In the genomic region with DNA sequence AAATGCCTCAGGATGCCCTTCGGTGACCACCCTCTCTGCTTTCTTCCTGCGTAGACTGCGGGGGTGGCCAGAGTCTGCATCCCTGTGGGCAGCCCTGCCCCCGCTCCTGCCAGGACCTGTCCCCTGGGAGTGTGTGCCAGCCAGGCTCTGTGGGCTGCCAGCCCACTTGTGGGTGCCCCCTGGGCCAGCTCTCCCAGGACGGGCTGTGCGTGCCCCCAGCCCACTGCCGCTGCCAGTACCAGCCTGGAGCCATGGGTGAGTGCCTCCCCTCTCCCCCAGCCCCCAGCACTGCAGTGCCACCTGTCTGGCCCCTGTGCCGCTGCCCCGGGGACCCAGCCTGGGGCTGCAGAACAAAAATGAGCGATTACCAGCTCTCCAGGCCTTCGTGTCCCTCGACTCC, we compare ENCODE assay signal across 1 cellular context.
TF ChIP-seq lines count a peak whose summit lies in the region.

No MANE protein-coding gene starts in this region.

TF ChIP-seq in H1, 55 proteins besides CTCF, POLR2A, EP300 and RAD21:
- TF ChIP-seq ATF2 (IDR thresholded peaks at IDR 0.05; ENCODE audit: low read length) (no peak), TAF7 (optimal IDR thresholded peaks at IDR 0.05; ENCODE audit: borderline replicate concordance, low read depth, low read length) (no peak), TCF12 (IDR thresholded peaks at IDR 0.05; ENCODE audit: low read depth, low read length) (no peak), SRF (IDR thresholded peaks at IDR 0.05; ENCODE audit: low read depth, low read length) (no peak), ZNF274 (IDR thresholded peaks at IDR 0.05; ENCODE audit: borderline replicate concordance, extremely low read depth, low read length) (no peak), RNF2 (IDR thresholded peaks at IDR 0.05; ENCODE audit: borderline replicate concordance, low read depth, low read length, missing control alignments, poor library complexity, severe bottlenecking) (no peak), EGR1 (IDR thresholded peaks at IDR 0.05; ENCODE audit: borderline replicate concordance, low read depth, low read length) (no peak)
- TF ChIP-seq, protein P1, sequence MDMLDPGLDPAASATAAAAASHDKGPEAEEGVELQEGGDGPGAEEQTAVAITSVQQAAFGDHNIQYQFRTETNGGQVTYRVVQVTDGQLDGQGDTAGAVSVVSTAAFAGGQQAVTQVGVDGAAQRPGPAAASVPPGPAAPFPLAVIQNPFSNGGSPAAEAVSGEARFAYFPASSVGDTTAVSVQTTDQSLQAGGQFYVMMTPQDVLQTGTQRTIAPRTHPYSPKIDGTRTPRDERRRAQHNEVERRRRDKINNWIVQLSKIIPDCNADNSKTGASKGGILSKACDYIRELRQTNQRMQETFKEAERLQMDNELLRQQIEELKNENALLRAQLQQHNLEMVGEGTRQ (IDR thresholded peaks at IDR 0.05; ENCODE audit: low read length): no peak
